20 cellular contexts compared by ENCODE assay signal in genomic region chr10:33556103-33556502, GRCh38.
A peak's percentile ranks its signal among the peaks of the same experiment; 100 is the strongest.
DNase-seq lines count a peak whose midpoint lies in the region; ATAC-seq and TF ChIP-seq lines count a peak whose summit lies in the region.
"Had no signal": no experiment of that assay in that cellular context is flagged by ENCODE, and none has a peak within 500 bp of the region (broad histone marks: within the 10 kb centered on the region; RNA-seq: fewer than 3 reads in every experiment).

No MANE protein-coding gene starts in this region.

- H3K9me3 Mint-ChIP-seq in neural crest cell: no peaks in the 10 kb centered on the region
- H3K9me3 Mint-ChIP-seq: CD8-positive, alpha-beta T cell had no signal

- intact Hi-C loops in Right ventricle myocardium superior (cut with DNase I): no loop called here
- intact Hi-C loops in left ventricle myocardium inferior (cut with micrococcal nuclease): no loop called here
- intact Hi-C loops in left ventricle myocardium superior (cut with micrococcal nuclease): no loop called here
- intact Hi-C loops in left cardiac atrium (cut with DNase I): no loop called here

- peaks cover 8% of the 10 kb centered on the region for H3K4me1 ChIP-seq in left ventricle myocardium inferior
- H3K4me1 ChIP-seq: BLaER1, Caco-2 had no signal

- DNase-seq in Right ventricle myocardium superior (no peak), left ventricle myocardium inferior (no peak), left ventricle myocardium superior (no peak), left cardiac atrium (no peak), neural crest cell (ENCODE audit: low read depth, low spot score) (no peak), retina (no peak), mesenteric fat pad (ENCODE audit: low spot score) (no peak), NCI-H187 (lab: John Stamatoyannopoulos, UW) (no peak)
- DNase-seq: Caco-2; CD4-positive, CD25-positive, alpha-beta regulatory T cell; CD8-positive, alpha-beta T cell; DMS153; DND-41; GOT3; H7 had no signal

- no peaks in the 10 kb centered on the region for H3K27me3 ChIP-seq in left ventricle myocardium inferior (ENCODE audit: low read depth)
- H3K27me3 ChIP-seq: BLaER1 had no signal

- H3K27ac Mint-ChIP-seq in neural crest cell (ENCODE audit: unreplicated experiment): peak overlapping the region; percentile 9
- H3K27ac Mint-ChIP-seq: B cell; CD4-positive, CD25-positive, alpha-beta regulatory T cell; CD8-positive, alpha-beta T cell had no signal

- no peaks in the 10 kb centered on the region for H3K36me3 ChIP-seq in left ventricle myocardium inferior
- H3K36me3 ChIP-seq: BLaER1 had no signal

- no peak overlapping the region for H3K4me3 ChIP-seq in left ventricle myocardium inferior
- H3K4me3 ChIP-seq: BLaER1 had no signal

- no peaks in the 10 kb centered on the region for H3K36me3 Mint-ChIP-seq in neural crest cell (ENCODE audit: low read depth)
- H3K36me3 Mint-ChIP-seq: CD4-positive, CD25-positive, alpha-beta regulatory T cell; CD8-positive, alpha-beta T cell had no signal

- TF ChIP-seq CTCF in left ventricle myocardium inferior (IDR thresholded peaks at IDR 0.05; ENCODE audit: borderline replicate concordance): no peak
- no peak for TF ChIP-seq CTCF in neural crest cell (conservative IDR thresholded peaks at IDR 0.05)

- H3K27me3 Mint-ChIP-seq in neural crest cell (ENCODE audit: low read depth): peaks cover 14% of the 10 kb centered on the region
- H3K27me3 Mint-ChIP-seq: B cell had no signal

- ATAC-seq in Right ventricle myocardium superior (ENCODE audit: poor library complexity) (peak; percentile 52), left ventricle myocardium superior (peak; percentile 62), left cardiac atrium (no peak)
- ATAC-seq: CD8-positive, alpha-beta T cell; HCT116 had no signal

- H3K4me1 Mint-ChIP-seq in neural crest cell: peaks cover 36% of the 10 kb centered on the region
- H3K4me1 Mint-ChIP-seq: B cell; CD4-positive, CD25-positive, alpha-beta regulatory T cell had no signal

- no peaks in the 10 kb centered on the region for H3K9me3 ChIP-seq in left ventricle myocardium inferior (replicated peaks)
- H3K9me3 ChIP-seq: BLaER1, Caco-2 had no signal

- no peak overlapping the region for H3K4me3 Mint-ChIP-seq in neural crest cell
- H3K4me3 Mint-ChIP-seq: B cell; CD4-positive, CD25-positive, alpha-beta regulatory T cell; CD8-positive, alpha-beta T cell had no signal

- H3K27ac ChIP-seq in left ventricle myocardium inferior (replicated peaks): no peak overlapping the region
- H3K27ac ChIP-seq: 22Rv1, BLaER1, C4-2B had no signal

Comparison
In these comparisons a context has a peak if more than half of its experiments do, and no peak if none do; other contexts are left out.
1. ATAC-seq: peak in Right ventricle myocardium superior (single experiment) and left ventricle myocardium superior (single experiment); none in left cardiac atrium (0 of 2).